ENCODE assay signal across 1 cellular context in genomic region chr22:28009272-28009827, GRCh38.
TF ChIP-seq lines count a peak whose summit lies in the region.

No MANE protein-coding gene starts in this region.

TF ChIP-seq in HepG2, 621 proteins besides CTCF, POLR2A, EP300 and RAD21 (continued from another document and continues in another):
- TF ChIP-seq REST (IDR thresholded peaks at IDR 0.05; ENCODE audit: borderline replicate concordance in 1 of 2, low read depth in 1 of 2, low read length in 2 of 2) (no peak), XBP1 (CRISPR knock-in tag; IDR thresholded peaks at IDR 0.05) (no peak), ZNF75D (CRISPR knock-in tag; IDR thresholded peaks at IDR 0.05; ENCODE audit: borderline replicate concordance) (no peak), KMT2A (CRISPR knock-in tag; IDR thresholded peaks at IDR 0.05) (no peak), TRAFD1 (CRISPR knock-in tag; IDR thresholded peaks at IDR 0.05; ENCODE audit: borderline replicate concordance) (peak; percentile 32; the same call in 1 of the 2 replicates), RCOR2 (CRISPR knock-in tag; IDR thresholded peaks at IDR 0.05) (no peak), ZKSCAN5 (CRISPR knock-in tag; IDR thresholded peaks at IDR 0.05) (no peak), DDIT3 (CRISPR knock-in tag; IDR thresholded peaks at IDR 0.05) (no peak), ZNF704 (CRISPR knock-in tag; IDR thresholded peaks at IDR 0.05; ENCODE audit: borderline replicate concordance) (no peak), MIXL1 (CRISPR knock-in tag; IDR thresholded peaks at IDR 0.05) (peak; percentile 20; the same call in 1 of the 2 replicates), RXRA (CRISPR knock-in tag; IDR thresholded peaks at IDR 0.05) (0 out of 2 replicates have a peak, but pooled peaks have one; percentile 10), ZNF253 (CRISPR knock-in tag; IDR thresholded peaks at IDR 0.05; ENCODE audit: borderline replicate concordance) (no peak), ZNF792 (CRISPR knock-in tag; IDR thresholded peaks at IDR 0.05) (no peak), HCFC1 (IDR thresholded peaks at IDR 0.05; ENCODE audit: low read depth, low read length) (no peak), TFDP1 (CRISPR knock-in tag; IDR thresholded peaks at IDR 0.05; ENCODE audit: borderline replicate concordance) (no peak), ZNF383 (CRISPR knock-in tag; IDR thresholded peaks at IDR 0.05; ENCODE audit: borderline replicate concordance) (no peak), GPBP1L1 (CRISPR knock-in tag; IDR thresholded peaks at IDR 0.05) (no peak), ZNF674 (CRISPR knock-in tag; IDR thresholded peaks at IDR 0.05; ENCODE audit: low read depth) (no peak), ZNF101 (CRISPR knock-in tag; IDR thresholded peaks at IDR 0.05; ENCODE audit: borderline replicate concordance, low read depth) (no peak), MIER2 (CRISPR knock-in tag; IDR thresholded peaks at IDR 0.05) (no peak), THAP7 (CRISPR knock-in tag; IDR thresholded peaks at IDR 0.05) (0 out of 2 replicates have a peak, but pooled peaks have one; percentile 32), ZNF367 (CRISPR knock-in tag; IDR thresholded peaks at IDR 0.05; ENCODE audit: borderline replicate concordance) (no peak), SOX13 (IDR thresholded peaks at IDR 0.05) (no peak), SOX13 (CRISPR knock-in tag; conservative IDR thresholded peaks at IDR 0.05 in 1 of 2, IDR thresholded peaks at IDR 0.05 in 1 of 2) (no peak), ZBTB4 (CRISPR knock-in tag; IDR thresholded peaks at IDR 0.05; ENCODE audit: borderline replicate concordance) (no peak), RXRB (CRISPR knock-in tag; IDR thresholded peaks at IDR 0.05; ENCODE audit: borderline replicate concordance) (peak; percentile 25; the same call in 1 of the 2 replicates), SRSF9 (IDR thresholded peaks at IDR 0.05; ENCODE audit: borderline replicate concordance, insufficient read depth, low read depth, low read length, poor library complexity, severe bottlenecking) (no peak), MAF1 (CRISPR knock-in tag; IDR thresholded peaks at IDR 0.05; ENCODE audit: borderline replicate concordance) (no peak), HOXA9 (CRISPR knock-in tag; IDR thresholded peaks at IDR 0.05; ENCODE audit: borderline replicate concordance) (no peak), RBFOX2 (IDR thresholded peaks at IDR 0.05; ENCODE audit: low read depth, low read length) (no peak), ZMAT5 (CRISPR knock-in tag; IDR thresholded peaks at IDR 0.05; ENCODE audit: borderline replicate concordance, low read depth) (no peak), MTF1 (CRISPR knock-in tag; IDR thresholded peaks at IDR 0.05) (no peak), MTF2 (CRISPR knock-in tag; IDR thresholded peaks at IDR 0.05; ENCODE audit: borderline replicate concordance) (no peak), CREB3 (CRISPR knock-in tag; IDR thresholded peaks at IDR 0.05) (no peak), ZNF749 (CRISPR knock-in tag; IDR thresholded peaks at IDR 0.05; ENCODE audit: borderline replicate concordance) (no peak), ZNF224 (CRISPR knock-in tag; IDR thresholded peaks at IDR 0.05) (no peak), ZNF207 (IDR thresholded peaks at IDR 0.05; ENCODE audit: borderline replicate concordance) (no peak), NFATC3 (CRISPR knock-in tag; IDR thresholded peaks at IDR 0.05) (0 out of 2 replicates have a peak, but pooled peaks have one; percentile 40), IRF9 (CRISPR knock-in tag; IDR thresholded peaks at IDR 0.05; ENCODE audit: borderline replicate concordance) (no peak), ZBTB39 (CRISPR knock-in tag; IDR thresholded peaks at IDR 0.05) (no peak)
